ENCODE assay signal across 8 cellular contexts in the genomic region with DNA sequence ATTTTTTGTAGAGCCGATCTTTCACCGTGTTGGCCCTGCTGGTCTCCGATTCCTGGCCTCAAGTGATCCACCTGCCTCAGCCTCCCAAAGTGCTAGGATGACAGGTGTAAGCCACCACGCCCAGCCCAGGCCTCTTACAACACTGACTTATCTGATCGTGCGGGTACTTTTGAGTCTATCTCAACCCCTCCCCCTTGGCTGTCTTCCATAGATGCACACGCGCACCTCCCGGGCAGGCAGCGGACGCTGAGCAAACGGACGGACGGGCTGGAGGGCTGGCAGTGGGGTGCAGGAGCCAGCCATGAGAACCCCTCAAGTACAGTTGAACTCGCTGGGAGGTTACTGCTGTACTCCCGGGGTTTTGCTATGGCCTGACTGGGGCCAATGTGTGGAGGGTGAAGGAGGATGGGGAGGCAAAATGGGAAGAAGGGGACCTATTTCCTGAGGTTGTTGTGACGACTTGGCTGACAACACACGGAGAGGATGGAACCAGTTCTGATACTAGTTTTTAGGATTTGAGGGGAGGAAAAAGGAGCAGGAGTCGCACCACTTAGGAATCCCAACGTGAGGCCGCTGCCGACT. TPM values are rescaled to one million over a fixed set of nuclear protein-coding genes. Genes with fewer than 3 reads are reported as not detected.
DNase-seq lines count a peak whose midpoint lies in the region; FAIRE-seq and TF ChIP-seq lines count a peak whose summit lies in the region.

No MANE protein-coding gene starts in this region.

- no peaks in the 10 kb centered on the region for H3K36me3 ChIP-seq in HUES64 (ENCODE audit: insufficient read depth, low read length)

- H3K4me3 ChIP-seq in GM12875 (ENCODE audit: low read depth, low read length) (peak overlapping the region; percentile 70), HUES64 (ENCODE audit: low read length) (peak overlapping the region; percentile 91)

- no peak overlapping the region for H3K27ac ChIP-seq in HUES64 (ENCODE audit: low read depth, low read length)

- H3K27me3 Mint-ChIP-seq in nephron progenitor cell (ENCODE audit: low read depth, poor library complexity), result peaks cover 11% of the 10 kb centered on the region

- TF ChIP-seq POLR2A in erythroblast (IDR thresholded peaks at IDR 0.05; ENCODE audit: low read length), result peak; percentile 70

- H3K9me3 ChIP-seq in HUES64 (ENCODE audit: insufficient read depth, low read depth, low read length), result no peaks in the 10 kb centered on the region

- peaks cover 6% of the 10 kb centered on the region; the same call in 1 of the 2 replicates for H3K4me1 ChIP-seq in HUES64 (ENCODE audit: insufficient read depth, low read length)

- 61% methylated on average over 22 of the region's 22 CpGs for WGBS in HUES64

- H3K27me3 ChIP-seq in HUES64 (ENCODE audit: insufficient read depth, low read length), result peaks cover 12% of the 10 kb centered on the region

- H3K9ac ChIP-seq in HUES64 (ENCODE audit: low read depth, low read length), result peak overlapping the region; percentile 10; the same call in 1 of the 2 replicates

- no peak for FAIRE-seq in urothelium cell line (lab: Jason Lieb, UNC)

- H3K9me3 Mint-ChIP-seq in nephron progenitor cell, result peaks cover 3% of the 10 kb centered on the region

- H3K4me3 Mint-ChIP-seq in nephron progenitor cell, result peak overlapping the region; percentile 79

- H3K27ac Mint-ChIP-seq in nephron progenitor cell, result peak overlapping the region; percentile 83

- H3K4me1 Mint-ChIP-seq in nephron progenitor cell, result peaks cover 47% of the 10 kb centered on the region

- TF ChIP-seq CTCF in GM12875 (IDR thresholded peaks at IDR 0.05; ENCODE audit: borderline replicate concordance, insufficient read depth, low read depth, low read length) (no peak), nephron progenitor cell (IDR thresholded peaks at IDR 0.05) (no peak)

- peaks cover 6% of the 10 kb centered on the region for H3K36me3 Mint-ChIP-seq in nephron progenitor cell (ENCODE audit: low read depth)

- peak; percentile 50 to 62 for DNase-seq in activated CD4-positive, alpha-beta T cell treated with anti-CD3 and anti-CD28 coated beads, Interleukin-2, amount 50 U/mL, for 48 hours
- DNase-seq in erythroblast (lab: John Stamatoyannopoulos, UW), result peak; percentile 89 to 90
- DNase-seq in nephron progenitor cell, result no peak
- DNase-seq in urothelium cell line (ENCODE audit: low spot score), result peak; percentile 50
- no peak for DNase-seq in GF-D8 (lab: John Stamatoyannopoulos, UW)
- DNase-seq in amniotic stem cell (lab: John Stamatoyannopoulos, UW), result no peak

RNA-seq across cellular contexts. Expression of gene CD58, which starts 1.0 kb away (rescaled TPM):
- 8.0 TPM for polyA plus RNA-seq in HUES64 (2013, experiment 1 of 2)
- 7.7 TPM for polyA plus RNA-seq in HUES64 (2013, experiment 2 of 2)

Comparison
In these comparisons a context has a peak if more than half of its experiments do, and no peak if none do; other contexts are left out.
1. DNase-seq: peak in activated CD4-positive, alpha-beta T cell treated with anti-CD3 and anti-CD28 coated beads, Interleukin-2, amount 50 U/mL, for 48 hours (2 of 2), erythroblast (2 of 2) and urothelium cell line (single experiment); none in nephron progenitor cell (single experiment), GF-D8 (single experiment) and amniotic stem cell (single experiment).